8 cellular contexts compared by ENCODE assay signal in the genomic region with DNA sequence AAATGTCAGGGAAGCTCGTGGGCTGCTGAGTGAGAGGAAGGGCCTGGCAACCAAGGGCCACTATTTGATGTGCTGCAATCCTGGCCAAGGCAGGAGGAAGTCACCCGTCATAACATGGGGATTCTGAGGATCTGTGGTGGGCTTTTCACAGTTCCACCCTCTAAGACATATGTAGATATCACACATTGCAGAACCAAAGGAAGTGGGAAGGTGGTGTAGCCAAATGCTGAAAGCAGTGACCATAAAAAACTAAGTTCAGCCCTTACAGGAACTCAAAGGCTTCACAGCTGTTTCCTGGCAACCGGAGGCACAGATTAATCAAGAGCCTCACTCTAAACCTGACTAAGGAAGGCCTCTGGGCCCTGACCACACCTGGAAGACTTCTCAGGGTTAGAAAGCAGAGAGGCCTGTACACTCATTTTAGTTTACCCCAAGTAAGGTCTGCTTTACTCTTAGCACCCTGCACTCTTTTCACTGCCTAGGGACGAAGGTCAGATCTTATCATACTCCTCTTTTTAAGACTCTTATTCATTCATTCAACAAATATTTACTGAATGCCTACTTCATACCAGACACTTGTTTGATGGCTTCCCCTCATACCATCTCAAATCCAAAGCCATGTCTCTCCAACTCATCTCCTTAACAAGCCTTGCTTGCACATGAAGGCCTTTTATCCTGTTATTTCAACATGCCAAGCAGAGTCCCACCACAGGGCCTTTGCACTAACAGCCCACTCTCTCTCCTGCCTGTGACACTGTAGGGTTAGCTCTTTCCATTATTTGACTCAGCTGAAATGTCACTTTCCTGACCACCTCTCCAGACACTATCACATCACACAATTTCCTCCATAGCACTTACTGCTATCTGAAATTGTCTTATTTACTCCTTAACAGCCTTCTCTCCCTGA. TPM values are rescaled to one million over a fixed set of nuclear protein-coding genes. Genes with fewer than 3 reads are reported as not detected.
DNase-seq lines count a peak whose midpoint lies in the region; ATAC-seq and TF ChIP-seq lines count a peak whose summit lies in the region.

No MANE protein-coding gene starts in this region.

- H3K4me1 ChIP-seq in suprapubic skin, result peaks cover 77% of the 10 kb centered on the region

- no peaks in the 10 kb centered on the region for H3K27me3 Mint-ChIP-seq in activated T-helper 2 cell treated with anti-CD3 and anti-CD28 coated beads, Interferon-gamma antibody, Interleukin-2, Interleukin-4, amounts not matched to agents 10 μg/mL and 5 μg/mL and 100 μg/mL, durations not matched to agents 14 hours and 24 hours and 36 hours (ENCODE audit: low read depth)

- peaks cover 70% of the 10 kb centered on the region for H3K4me1 Mint-ChIP-seq in activated T-helper 2 cell treated with anti-CD3 and anti-CD28 coated beads, Interferon-gamma antibody, Interleukin-2, Interleukin-4, amounts not matched to agents 10 μg/mL and 5 μg/mL and 100 μg/mL, durations not matched to agents 14 hours and 24 hours and 36 hours (ENCODE audit: low read depth)

- H3K36me3 ChIP-seq in suprapubic skin, result no peaks in the 10 kb centered on the region

- H3K27me3 ChIP-seq in suprapubic skin, result no peaks in the 10 kb centered on the region

- no peak for TF ChIP-seq EP300 in suprapubic skin (IDR thresholded peaks at IDR 0.05)

- ATAC-seq in left lobe of liver, result no peak

- DNase-seq in stimulated activated CD4-positive, alpha-beta T cell treated with anti-CD3 and anti-CD28 coated beads, Interleukin-12 subunit alpha, Interleukin-12 subunit beta, amount 100 ng/mL, for 48 hours (ENCODE audit: low read depth in 2 of 3, low spot score in 1 of 3), result peak in 2 of 3 donors; percentile 42 to 46
- no peak for DNase-seq in stimulated activated CD4-positive, alpha-beta T cell treated with anti-CD3 and anti-CD28 coated beads, Interleukin-12 subunit alpha, Interleukin-12 subunit beta, amount 100 ng/mL, for 4 hours
- peak; percentile 86 for DNase-seq in Jurkat, Clone E6-1 (ENCODE audit: low read depth, low spot score)
- peak; percentile 34 for DNase-seq in activated T-helper 2 cell treated with anti-CD3 and anti-CD28 coated beads, Interferon-gamma antibody, Interleukin-2, Interleukin-4, amounts not matched to agents 10 μg/mL and 5 μg/mL and 100 μg/mL, durations not matched to agents 14 hours and 24 hours and 36 hours (ENCODE audit: low spot score)
- DNase-seq in iris pigment epithelial cell (ENCODE audit: low read depth), result peak; percentile 67
- peak; percentile 18 to 44 for DNase-seq in suprapubic skin (ENCODE audit: low spot score in 2 of 2)
- no peak for DNase-seq in left lobe of liver (ENCODE audit: low spot score)
- no peak for DNase-seq in cortex of kidney (lab: John Stamatoyannopoulos, UW)

- H3K9me3 Mint-ChIP-seq in activated T-helper 2 cell treated with anti-CD3 and anti-CD28 coated beads, Interferon-gamma antibody, Interleukin-2, Interleukin-4, amounts not matched to agents 10 μg/mL and 5 μg/mL and 100 μg/mL, durations not matched to agents 14 hours and 24 hours and 36 hours, result no peaks in the 10 kb centered on the region

- TF ChIP-seq CTCF in suprapubic skin (IDR thresholded peaks at IDR 0.05), result no peak

- whole genome bisulfite sequencing in suprapubic skin, result 40% methylated on average over 4 of the region's 4 CpGs

- H3K9me3 ChIP-seq in suprapubic skin, result no peaks in the 10 kb centered on the region

- peaks cover 57% of the 10 kb centered on the region for H3K36me3 Mint-ChIP-seq in activated T-helper 2 cell treated with anti-CD3 and anti-CD28 coated beads, Interferon-gamma antibody, Interleukin-2, Interleukin-4, amounts not matched to agents 10 μg/mL and 5 μg/mL and 100 μg/mL, durations not matched to agents 14 hours and 24 hours and 36 hours (ENCODE audit: low read depth)

- peak overlapping the region; percentile 22 for H3K4me3 ChIP-seq in Jurkat, Clone E6-1 (ENCODE audit: low read length)
- no peak overlapping the region for H3K4me3 ChIP-seq in suprapubic skin

- H3K4me3 Mint-ChIP-seq in activated T-helper 2 cell treated with anti-CD3 and anti-CD28 coated beads, Interferon-gamma antibody, Interleukin-2, Interleukin-4, amounts not matched to agents 10 μg/mL and 5 μg/mL and 100 μg/mL, durations not matched to agents 14 hours and 24 hours and 36 hours (ENCODE audit: low read depth), result peak overlapping the region; percentile 99

- H3K27ac ChIP-seq in suprapubic skin, result no peak overlapping the region

- intact Hi-C loops in activated T-helper 2 cell treated with anti-CD3 and anti-CD28 coated beads, Interferon-gamma antibody, Interleukin-2, Interleukin-4, amounts not matched to agents 10 μg/mL and 5 μg/mL and 100 μg/mL, durations not matched to agents 14 hours and 24 hours and 36 hours (cut with micrococcal nuclease), result loop anchor here (5.0 to 10.0 kb wide), 6 partner anchors 227 to 833 kb away; a partner anchor contains a TSS

- TF ChIP-seq POLR2A in suprapubic skin (IDR thresholded peaks at IDR 0.05), result no peak

- H3K27ac Mint-ChIP-seq in activated T-helper 2 cell treated with anti-CD3 and anti-CD28 coated beads, Interferon-gamma antibody, Interleukin-2, Interleukin-4, amounts not matched to agents 10 μg/mL and 5 μg/mL and 100 μg/mL, durations not matched to agents 14 hours and 24 hours and 36 hours, result peak overlapping the region; percentile 90

RNA-seq across cellular contexts. Expression of a gene that starts 2.6 kb away (rescaled TPM):
- 163 TPM for polyA plus RNA-seq in Jurkat, Clone E6-1 (2012; ENCODE audit: insufficient read depth, insufficient read length)
- total RNA-seq in activated T-helper 2 cell treated with anti-CD3 and anti-CD28 coated beads, Interferon-gamma antibody, Interleukin-2, Interleukin-4, amounts not matched to agents 10 μg/mL and 5 μg/mL and 100 μg/mL, durations not matched to agents 14 hours and 24 hours and 36 hours, result 158 and 174 TPM in 2 replicates
- total RNA-seq in suprapubic skin (100 to 1,000 TPM in 2 of 4 donors, 10 to 100 TPM in 2; 80.5 to 162 (median 99.0) TPM), left lobe of liver (30.9 TPM)

RNA-seq across cellular contexts. Expression of a gene that starts 43.1 kb away (rescaled TPM):
- 39.7 TPM for polyA plus RNA-seq in Jurkat, Clone E6-1 (2012; ENCODE audit: insufficient read depth, insufficient read length)
- 26.5 and 29.5 TPM in 2 replicates for total RNA-seq in activated T-helper 2 cell treated with anti-CD3 and anti-CD28 coated beads, Interferon-gamma antibody, Interleukin-2, Interleukin-4, amounts not matched to agents 10 μg/mL and 5 μg/mL and 100 μg/mL, durations not matched to agents 14 hours and 24 hours and 36 hours
- total RNA-seq in suprapubic skin (10 to 100 TPM; 30.5 to 82.2 (median 57.3) TPM), left lobe of liver (9.1 TPM)

Comparison
In these comparisons a context has a peak if more than half of its experiments do, and no peak if none do; other contexts are left out.
1. DNase-seq: peak in stimulated activated CD4-positive, alpha-beta T cell treated with anti-CD3 and anti-CD28 coated beads, Interleukin-12 subunit alpha, Interleukin-12 subunit beta, amount 100 ng/mL, for 48 hours (2 of 3), Jurkat, Clone E6-1 (single experiment), activated T-helper 2 cell treated with anti-CD3 and anti-CD28 coated beads, Interferon-gamma antibody, Interleukin-2, Interleukin-4, amounts not matched to agents 10 μg/mL and 5 μg/mL and 100 μg/mL, durations not matched to agents 14 hours and 24 hours and 36 hours (single experiment), iris pigment epithelial cell (single experiment) and suprapubic skin (2 of 2); none in stimulated activated CD4-positive, alpha-beta T cell treated with anti-CD3 and anti-CD28 coated beads, Interleukin-12 subunit alpha, Interleukin-12 subunit beta, amount 100 ng/mL, for 4 hours (single experiment), left lobe of liver (single experiment) and cortex of kidney (single experiment).